ENCODE assay signal across 21 cellular contexts in the genomic region with DNA sequence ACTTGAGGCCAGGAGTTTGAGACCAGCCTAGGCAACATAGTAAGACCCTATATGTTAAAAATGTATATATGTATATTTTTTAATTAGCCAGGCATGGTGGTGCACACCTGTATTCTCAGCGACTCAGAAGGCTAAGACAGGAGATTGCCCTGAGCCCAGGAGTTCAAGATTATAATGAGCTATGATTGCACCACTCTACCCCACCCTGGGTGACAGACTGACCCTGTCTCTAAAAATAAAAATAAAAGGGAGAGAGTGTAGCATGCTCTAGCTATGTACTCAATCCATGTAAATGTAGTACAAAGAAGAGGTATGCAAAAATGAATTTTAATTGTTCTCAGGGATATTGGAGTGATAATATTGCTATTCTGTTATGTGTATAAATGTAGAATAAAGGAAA. TPM values are rescaled to one million over a fixed set of nuclear protein-coding genes. Genes with fewer than 3 reads are reported as not detected.
DNase-seq lines count a peak whose midpoint lies in the region; ATAC-seq and TF ChIP-seq lines count a peak whose summit lies in the region.
"Had no signal": no experiment of that assay in that cellular context is flagged by ENCODE, and none has a peak within 500 bp of the region (broad histone marks: within the 10 kb centered on the region; RNA-seq: fewer than 3 reads in every experiment).

No MANE protein-coding gene starts in this region.

- peaks cover 17% of the 10 kb centered on the region for H3K4me1 Mint-ChIP-seq in activated T-cell treated with anti-CD3 and anti-CD28 coated beads, Interleukin-2, amount 50 U/mL, for 72 hours (ENCODE audit: low read depth)
- H3K4me1 Mint-ChIP-seq in activated T-cell treated with anti-CD3 and anti-CD28 coated beads, Interleukin-2, amount 50 U/mL, for 4 hours (ENCODE audit: low read depth), result peaks cover 19% of the 10 kb centered on the region
- H3K4me1 Mint-ChIP-seq in CD4-positive, alpha-beta T cell (ENCODE audit: low read depth), result peaks cover 19% of the 10 kb centered on the region
- peaks cover 25% of the 10 kb centered on the region for H3K4me1 Mint-ChIP-seq in T-helper 17 cell

- H3K36me3 Mint-ChIP-seq in activated T-cell treated with anti-CD3 and anti-CD28 coated beads, Interleukin-2, amount 50 U/mL, for 72 hours (ENCODE audit: insufficient read depth in 2 of 2), result peaks cover 3 to 9% of the 10 kb centered on the region in 2 donors
- peaks cover 39% of the 10 kb centered on the region for H3K36me3 Mint-ChIP-seq in activated T-cell treated with anti-CD3 and anti-CD28 coated beads, Interleukin-2, amount 50 U/mL, for 4 hours (ENCODE audit: insufficient read depth)
- H3K36me3 Mint-ChIP-seq in CD4-positive, alpha-beta T cell (ENCODE audit: low read depth), result peaks cover 78% of the 10 kb centered on the region
- H3K36me3 Mint-ChIP-seq in T-helper 17 cell (ENCODE audit: low read depth), result peaks cover 15% of the 10 kb centered on the region

- H3K9me3 ChIP-seq in CD4-positive, alpha-beta T cell (ENCODE audit: control insufficient read depth, low read length), result no peaks in the 10 kb centered on the region
- H3K9me3 ChIP-seq in T-helper 17 cell (ENCODE audit: control insufficient read depth, low read length, poor library complexity, severe bottlenecking) (no peaks in the 10 kb centered on the region), psoas muscle (peaks cover 5% of the 10 kb centered on the region)
- H3K9me3 ChIP-seq: A549, HAP-1 had no signal

- TF ChIP-seq CTCF in CD4-positive, alpha-beta T cell (IDR thresholded peaks at IDR 0.05), result no peak
- no peak for TF ChIP-seq CTCF in psoas muscle (IDR thresholded peaks at IDR 0.05)

- H3K4me1 ChIP-seq in psoas muscle, result no peaks in the 10 kb centered on the region
- H3K4me1 ChIP-seq: A549, HAP-1 had no signal

- intact Hi-C loops in CD4-positive, alpha-beta T cell (cut with DNase I, micrococcal nuclease), result no loop called here
- intact Hi-C loops in psoas muscle (cut with DNase I), result no loop called here

- CTCF ChIA-PET in CD4-positive, alpha-beta T cell (lab: Charles Lee), result no interaction called here

- H3K4me3 Mint-ChIP-seq in activated T-cell treated with anti-CD3 and anti-CD28 coated beads, Interleukin-2, amount 50 U/mL, for 72 hours, result no peak overlapping the region
- no peak overlapping the region for H3K4me3 Mint-ChIP-seq in activated T-cell treated with anti-CD3 and anti-CD28 coated beads, Interleukin-2, amount 50 U/mL, for 4 hours
- no peak overlapping the region for H3K4me3 Mint-ChIP-seq in CD4-positive, alpha-beta T cell
- H3K4me3 Mint-ChIP-seq in T-helper 17 cell, result no peak overlapping the region
- H3K4me3 Mint-ChIP-seq: CD4-positive, alpha-beta memory T cell; IgD-negative memory B cell had no signal

- no peak for ATAC-seq in activated T-cell treated with anti-CD3 and anti-CD28 coated beads, Interleukin-2, amount 50 U/mL, for 72 hours (replicated peaks in 1 of 2)
- ATAC-seq in activated T-cell treated with anti-CD3 and anti-CD28 coated beads, Interleukin-2, amount 50 U/mL, for 4 hours, result no peak
- ATAC-seq in CD4-positive, alpha-beta T cell (ENCODE audit: poor library complexity), result no peak
- ATAC-seq in T-helper 17 cell, result no peak
- ATAC-seq in psoas muscle, result peak in 3 of 4 donors; percentile 30 to 67 (median 57)
- ATAC-seq: A549, GM12878, HepG2 had no signal

- H3K4me3 ChIP-seq in psoas muscle, result no peak overlapping the region
- H3K4me3 ChIP-seq: A549, GM12878, HAP-1 had no signal

- no peaks in the 10 kb centered on the region for H3K27me3 ChIP-seq in CD4-positive, alpha-beta T cell (ENCODE audit: control insufficient read depth, insufficient read depth, low read length)
- no peaks in the 10 kb centered on the region for H3K27me3 ChIP-seq in psoas muscle (ENCODE audit: insufficient read depth in 3 of 3, low read length in 2 of 3)

- POLR2A ChIA-PET in CD4-positive, alpha-beta T cell (lab: Charles Lee), result no interaction called here

- H3K36me3 ChIP-seq in psoas muscle (ENCODE audit: insufficient read depth in 1 of 2, low read depth in 1 of 2), result peaks cover 7 to 63% of the 10 kb centered on the region in 2 donors

- H3K27ac ChIP-seq in CD4-positive, alpha-beta T cell (ENCODE audit: low read depth, low read length), result no peak overlapping the region
- no peak overlapping the region for H3K27ac ChIP-seq in psoas muscle
- H3K27ac ChIP-seq: 22Rv1, A549, C4-2B had no signal

- no peaks in the 10 kb centered on the region for H3K9me3 Mint-ChIP-seq in activated T-cell treated with anti-CD3 and anti-CD28 coated beads, Interleukin-2, amount 50 U/mL, for 72 hours
- no peaks in the 10 kb centered on the region for H3K9me3 Mint-ChIP-seq in activated T-cell treated with anti-CD3 and anti-CD28 coated beads, Interleukin-2, amount 50 U/mL, for 4 hours
- H3K9me3 Mint-ChIP-seq in CD4-positive, alpha-beta T cell, result no peaks in the 10 kb centered on the region
- H3K9me3 Mint-ChIP-seq: CD4-positive, alpha-beta memory T cell; IgD-negative memory B cell had no signal

- DNase-seq in activated T-cell treated with anti-CD3 and anti-CD28 coated beads, Interleukin-2, amount 50 U/mL, for 72 hours, result no peak
- no peak for DNase-seq in activated T-cell treated with anti-CD3 and anti-CD28 coated beads, Interleukin-2, amount 50 U/mL, for 4 hours
- DNase-seq in CD4-positive, alpha-beta T cell, result no peak
- no peak for DNase-seq in T-helper 17 cell
- no peak for DNase-seq in psoas muscle
- DNase-seq in OCI-M1 (lab: John Stamatoyannopoulos, UW), result no peak
- no peak for DNase-seq in NOMO-1 (lab: John Stamatoyannopoulos, UW; ENCODE audit: unreplicated experiment in 2 of 2)
- DNase-seq: AML-193; CD4-positive, alpha-beta memory T cell; COR-L47; DMS 273 treated with DMSO at 0.1 percent for 48 hours; DMS53; DND-41; EL had no signal

- H3K27me3 Mint-ChIP-seq in activated T-cell treated with anti-CD3 and anti-CD28 coated beads, Interleukin-2, amount 50 U/mL, for 72 hours (ENCODE audit: low read depth), result no peaks in the 10 kb centered on the region
- H3K27me3 Mint-ChIP-seq in activated T-cell treated with anti-CD3 and anti-CD28 coated beads, Interleukin-2, amount 50 U/mL, for 4 hours (ENCODE audit: low read depth), result no peaks in the 10 kb centered on the region
- H3K27me3 Mint-ChIP-seq in CD4-positive, alpha-beta T cell, result no peaks in the 10 kb centered on the region
- H3K27me3 Mint-ChIP-seq in T-helper 17 cell, result no peaks in the 10 kb centered on the region
- H3K27me3 Mint-ChIP-seq: CD4-positive, alpha-beta memory T cell; IgD-negative memory B cell had no signal

- peak overlapping the region; percentile 52 for H3K27ac Mint-ChIP-seq in activated T-cell treated with anti-CD3 and anti-CD28 coated beads, Interleukin-2, amount 50 U/mL, for 72 hours
- H3K27ac Mint-ChIP-seq in CD4-positive, alpha-beta T cell, result peak overlapping the region; percentile 65
- peak overlapping the region; percentile 29 for H3K27ac Mint-ChIP-seq in T-helper 17 cell

- WGBS in psoas muscle, 3 donors, result 75 to 96% (median 95%) methylated on average over 1 of the region's 1 CpG

RNA-seq across cellular contexts. Expression of a gene that starts 52.9 kb away (rescaled TPM):
- 10 to 100 TPM; 16.3 to 22.2 TPM for total RNA-seq in activated T-cell treated with anti-CD3 and anti-CD28 coated beads, Interleukin-2, amount 50 U/mL, for 72 hours
- total RNA-seq in activated T-cell treated with anti-CD3 and anti-CD28 coated beads, Interleukin-2, amount 50 U/mL, for 4 hours, result 10 to 100 TPM; 30.7 to 38.6 (median 35.5) TPM
- total RNA-seq in CD4-positive, alpha-beta T cell, result 1 to 10 TPM; 1.7 TPM
- total RNA-seq in T-helper 17 cell (1 to 10 TPM; 4.0 to 5.3 TPM), psoas muscle (10 to 100 TPM in 1 of 4 donors, 1 to 10 TPM in 3; 5.7 to 14.3 (median 6.7) TPM)
- 10 to 100 TPM in 1 of 3 donors, 1 to 10 TPM in 2; 4.5 to 12.7 (median 7.3) TPM for polyA plus RNA-seq in psoas muscle

RNA-seq across cellular contexts. Expression of a gene that starts 53.1 kb away (rescaled TPM):
- total RNA-seq in activated T-cell treated with anti-CD3 and anti-CD28 coated beads, Interleukin-2, amount 50 U/mL, for 72 hours, result 10 to 100 TPM; 36.2 to 38.3 TPM
- total RNA-seq in activated T-cell treated with anti-CD3 and anti-CD28 coated beads, Interleukin-2, amount 50 U/mL, for 4 hours, result 10 to 100 TPM; 13.9 to 15.9 (median 15.1) TPM
- total RNA-seq in CD4-positive, alpha-beta T cell, result 1 to 10 TPM; 3.8 to 4.7 TPM
- total RNA-seq in T-helper 17 cell, result 1 to 10 TPM; 4.7 to 7.1 TPM
- 1 to 10 TPM; 2.1 to 6.7 (median 4.4) TPM for total RNA-seq in psoas muscle
- 1 to 10 TPM; 2.9 to 7.0 (median 6.5) TPM for polyA plus RNA-seq in psoas muscle

RNA-seq across cellular contexts. Expression of a gene that starts 56.8 kb away (rescaled TPM):
- 10 to 100 TPM; 19.7 to 22.1 TPM for total RNA-seq in activated T-cell treated with anti-CD3 and anti-CD28 coated beads, Interleukin-2, amount 50 U/mL, for 72 hours
- total RNA-seq in activated T-cell treated with anti-CD3 and anti-CD28 coated beads, Interleukin-2, amount 50 U/mL, for 4 hours, result 10 to 100 TPM; 16.5 to 17.6 (median 16.9) TPM
- total RNA-seq in CD4-positive, alpha-beta T cell, result 10 to 100 TPM; 29.4 to 30.4 TPM
- total RNA-seq in T-helper 17 cell, result 10 to 100 TPM; 24.8 to 32.1 TPM
- 10 to 100 TPM; 11.3 to 19.6 (median 15.7) TPM for total RNA-seq in psoas muscle
- polyA plus RNA-seq in psoas muscle, result 10 to 100 TPM in 1 of 3 donors, 1 to 10 TPM in 2; 7.8 to 17.1 (median 8.8) TPM

Comparison
In these comparisons a context has a peak if more than half of its experiments do, and no peak if none do; other contexts are left out.
1. ATAC-seq: peak in psoas muscle (3 of 4); none in activated T-cell treated with anti-CD3 and anti-CD28 coated beads, Interleukin-2, amount 50 U/mL, for 72 hours (0 of 2), activated T-cell treated with anti-CD3 and anti-CD28 coated beads, Interleukin-2, amount 50 U/mL, for 4 hours (0 of 2), CD4-positive, alpha-beta T cell (single experiment) and T-helper 17 cell (single experiment).
2. Peak in every context shown above with its lines, with median percentiles within 50 percentile points of each other: H3K27ac Mint-ChIP-seq.